ENCODE assay signal across 8 cellular contexts in genomic region chr20:8132015-8132631, GRCh38. TPM values are rescaled to one million over a fixed set of nuclear protein-coding genes. Genes with fewer than 3 reads are reported as not detected.
DNase-seq lines count a peak whose midpoint lies in the region; ATAC-seq and TF ChIP-seq lines count a peak whose summit lies in the region.

Gene PLCB1, plus strand, starts transcription at chr20:8132266. Its CDS starts 386 bp downstream, at chr20:8132652.

- H3K36me3 ChIP-seq in upper lobe of left lung, result no peaks in the 10 kb centered on the region

- no peaks in the 10 kb centered on the region for H3K9me3 ChIP-seq in T-helper 17 cell (ENCODE audit: control insufficient read depth, low read length, poor library complexity, severe bottlenecking)
- no peaks in the 10 kb centered on the region for H3K9me3 ChIP-seq in upper lobe of left lung

- H3K27ac ChIP-seq in angular gyrus (ENCODE audit: low read depth, low read length) (peak within 1 kb of the TSS; percentile 76), upper lobe of left lung (peak within 1 kb of the TSS; percentile 57 to 89 (median 62))

- H3K27me3 Mint-ChIP-seq in HFFc6 (ENCODE audit: insufficient read depth), result peaks cover 3% of the 10 kb centered on the region
- H3K27me3 Mint-ChIP-seq in T-helper 17 cell, result peaks cover 33% of the 10 kb centered on the region
- H3K27me3 Mint-ChIP-seq in progenitor cell of endocrine pancreas, result peaks cover 41% of the 10 kb centered on the region

- H3K27ac Mint-ChIP-seq in HFFc6, result peak within 1 kb of the TSS; percentile 70
- H3K27ac Mint-ChIP-seq in T-helper 17 cell, result peak within 1 kb of the TSS; percentile 37
- peak within 1 kb of the TSS; percentile 53 for H3K27ac Mint-ChIP-seq in progenitor cell of endocrine pancreas

- H3K9me3 Mint-ChIP-seq in HFFc6, result no peaks in the 10 kb centered on the region
- no peaks in the 10 kb centered on the region for H3K9me3 Mint-ChIP-seq in progenitor cell of endocrine pancreas (ENCODE audit: low read depth)

- H3K4me1 Mint-ChIP-seq in HFFc6 (ENCODE audit: low read depth), result peaks cover 40% of the 10 kb centered on the region
- peaks cover 34% of the 10 kb centered on the region for H3K4me1 Mint-ChIP-seq in T-helper 17 cell
- H3K4me1 Mint-ChIP-seq in progenitor cell of endocrine pancreas (ENCODE audit: low read depth), result peaks cover 7% of the 10 kb centered on the region

- WGBS in upper lobe of left lung, 2 donors, result 0% methylated on average over 2 to 4 of the region's 71 CpGs

- H3K36me3 Mint-ChIP-seq in HFFc6 (ENCODE audit: low read depth) (no peaks in the 10 kb centered on the region), T-helper 17 cell (ENCODE audit: low read depth) (no peaks in the 10 kb centered on the region), progenitor cell of endocrine pancreas (ENCODE audit: insufficient read depth) (peaks cover 2% of the 10 kb centered on the region)

- peak; percentile 93 for ATAC-seq in T-helper 17 cell
- peak; percentile 92 for ATAC-seq in left ventricle myocardium superior
- peak; percentile 92 to 97 for ATAC-seq in upper lobe of left lung (ENCODE audit: low FRiP score in 2 of 2)

- TF ChIP-seq CTCF in HFFc6 (IDR thresholded peaks at IDR 0.05) (peak; percentile 87), progenitor cell of endocrine pancreas (IDR thresholded peaks at IDR 0.05; ENCODE audit: unreplicated experiment) (peak; percentile 83), upper lobe of left lung (IDR thresholded peaks at IDR 0.05) (peak; percentile 78 to 92 (median 86))

- DNase-seq in GF-D8 (lab: John Stamatoyannopoulos, UW) (peak; percentile 37), HFFc6 (peak; percentile 75), NCI-H1105 (lab: John Stamatoyannopoulos, UW) (peak; percentile 91), T-helper 17 cell (peak; percentile 66 to 75 (median 75)), left ventricle myocardium superior (peak; percentile 91), progenitor cell of endocrine pancreas (ENCODE audit: low spot score, unreplicated experiment) (peak; percentile 84), upper lobe of left lung (peak; percentile 84 to 94)

- peaks cover 16 to 33% (median 19%) of the 10 kb centered on the region in 4 donors for H3K4me1 ChIP-seq in upper lobe of left lung

- H3K4me3 Mint-ChIP-seq in HFFc6 (peak within 1 kb of the TSS; percentile 93), T-helper 17 cell (peak within 1 kb of the TSS; percentile 92), progenitor cell of endocrine pancreas (ENCODE audit: low read depth) (peak within 1 kb of the TSS; percentile 79)

- intact Hi-C loops in left ventricle myocardium superior (cut with micrococcal nuclease), result loop anchor here (10.0 kb wide), 1 partner anchor 263 kb away; no protein-coding TSS in a partner anchor

- no peak for TF ChIP-seq POLR2A in upper lobe of left lung (IDR thresholded peaks at IDR 0.05)

- no peaks in the 10 kb centered on the region for H3K27me3 ChIP-seq in upper lobe of left lung

- no peak for TF ChIP-seq EP300 in upper lobe of left lung (IDR thresholded peaks at IDR 0.05)

- peak within 1 kb of the TSS; percentile 36 to 90 (median 74) for H3K4me3 ChIP-seq in upper lobe of left lung

RNA-seq across cellular contexts. Expression of gene PLCB1, which starts in this region (rescaled TPM):
- 10 to 100 TPM; 17.2 to 25.7 (median 23.1) TPM for total RNA-seq in HFFc6 (2021; fragmentation: NEBNext Ultra II Directional; extraction: Animal tissue kit (Norgen Biotek cat#: 25700))
- total RNA-seq in T-helper 17 cell (10 to 100 TPM; 19.1 to 23.1 TPM), left ventricle myocardium superior (7.7 TPM), progenitor cell of endocrine pancreas (16.2 and 18.0 TPM in 2 replicates), upper lobe of left lung (10 to 100 TPM in 3 of 6 donors, 1 to 10 TPM in 3; 4.8 to 26.2 (median 10.7) TPM)

Comparison
In these comparisons a context has a peak if more than half of its experiments do, and no peak if none do; other contexts are left out.
1. Peak in every context shown above with its lines: DNase-seq, ATAC-seq, H3K4me3 ChIP-seq and H3K27ac ChIP-seq.
2. DNase-seq: peak in every context shown above with its lines; median percentile 91 in NCI-H1105; 91 in left ventricle myocardium superior; 89 in upper lobe of left lung; 84 in progenitor cell of endocrine pancreas; 75 in HFFc6; 75 in T-helper 17 cell; 37 in GF-D8.